In genomic region chr1:16236091-16236494, GRCh38 we compare ENCODE assay signal across 8 cellular contexts. TPM values are rescaled to one million over a fixed set of nuclear protein-coding genes. Genes with fewer than 3 reads are reported as not detected.
A peak's percentile ranks its signal among the peaks of the same experiment; 100 is the strongest.
DNase-seq lines count a peak whose midpoint lies in the region; ATAC-seq and TF ChIP-seq lines count a peak whose summit lies in the region.

No MANE protein-coding gene starts in this region.

- H3K4me1 ChIP-seq in HCT116 (ENCODE audit: control insufficient read depth in 1 of 2, insufficient read depth in 2 of 2, low read length in 2 of 2) (peaks cover 16 to 33% of the 10 kb centered on the region in 2 experiments), MM.1S (ENCODE audit: low read length) (peaks cover 7% of the 10 kb centered on the region), colonic mucosa (peaks cover 11% of the 10 kb centered on the region), mononuclear cell (ENCODE audit: insufficient read depth, low read length) (peaks cover 20% of the 10 kb centered on the region)

- intact Hi-C loops in HCT116 (cut with micrococcal nuclease) (loop anchor here (2.0 kb wide), 2 partner anchors 19 to 29 kb away; no protein-coding TSS in a partner anchor), colonic mucosa (cut with DNase I) (no loop called here)

- no peak for TF ChIP-seq RAD21 in HCT116 (IDR thresholded peaks at IDR 0.05; ENCODE audit: low read depth)

- H2AFZ ChIP-seq in HCT116 (ENCODE audit: low read depth, low read length, poor library complexity, severe bottlenecking) (no peak overlapping the region), MM.1S (ENCODE audit: low read length) (peak overlapping the region; percentile 88)

- POLR2A ChIA-PET in HCT116 (lab: Charles Lee): no interaction called here

- H4K20me1 ChIP-seq in HCT116 (ENCODE audit: insufficient read depth): no peaks in the 10 kb centered on the region
- H4K20me1 ChIP-seq in MM.1S (ENCODE audit: insufficient read depth, low read length): no peaks in the 10 kb centered on the region

- no peak for TF ChIP-seq POLR2A in HCT116 (IDR thresholded peaks at IDR 0.05; ENCODE audit: borderline replicate concordance, extremely low read depth, insufficient read depth, insufficient read length)

- DNase-seq in NCI-H1417 (lab: John Stamatoyannopoulos, UW) (peak in 2 of 3 experiments; percentile 81 to 89), NCI-H1417 treated with DMSO at 0.1 percent for 48 hours (lab: John Stamatoyannopoulos, UW) (no peak), HCT116 (ENCODE audit: low read depth, low spot score) (peak; percentile 54), MM.1S (peak; percentile 78), colonic mucosa (peak; percentile 66), substantia nigra (lab: John Stamatoyannopoulos, UW) (no peak)
- peak; percentile 16 for DNase-seq in T-helper 2 cell treated with Interferon-gamma antibody and Interleukin-4, amounts not matched to agents 5 μg/mL and 100 μg/mL, for 36 hours (ENCODE audit: low spot score)

- H3K79me2 ChIP-seq in HCT116 (ENCODE audit: insufficient read depth, low read length) (no peaks in the 10 kb centered on the region; the same call in 1 of the 2 replicates), MM.1S (ENCODE audit: low read length) (no peaks in the 10 kb centered on the region)

- H3K4me3 Mint-ChIP-seq in T-helper 2 cell treated with Interferon-gamma antibody and Interleukin-4, amounts not matched to agents 5 μg/mL and 100 μg/mL, for 36 hours: peak overlapping the region; percentile 85

- H3F3A ChIP-seq in MM.1S (ENCODE audit: insufficient read depth, low read length): no peaks in the 10 kb centered on the region

- TF ChIP-seq CTCF in HCT116 (IDR thresholded peaks at IDR 0.05 in 2 of 3, conservative IDR thresholded peaks at IDR 0.05 in 1 of 3; ENCODE audit: borderline replicate concordance in 1 of 3, insufficient read depth in 1 of 3, low read depth in 2 of 3, low read length in 2 of 3) (peak in 2 of 3 experiments; percentile 48 to 51; a peak in 4 of 6 replicates), MM.1S (IDR thresholded peaks at IDR 0.05; ENCODE audit: low read length) (peak; percentile 48), colonic mucosa (IDR thresholded peaks at IDR 0.05) (no peak)

- CTCF ChIA-PET in HCT116 (lab: Charles Lee): interaction anchor here (1.3 to 2.6 kb wide), 2 partner anchors 12 to 20 kb away, joined by 5 to 9 read pairs; no protein-coding TSS in a partner anchor

- H3K27me3 Mint-ChIP-seq in T-helper 2 cell treated with Interferon-gamma antibody and Interleukin-4, amounts not matched to agents 5 μg/mL and 100 μg/mL, for 36 hours (ENCODE audit: low read depth): no peaks in the 10 kb centered on the region

- no peaks in the 10 kb centered on the region for H3K36me3 ChIP-seq in HCT116 (ENCODE audit: control insufficient read depth in 1 of 2, insufficient read depth in 2 of 2, low read length in 2 of 2)
- H3K36me3 ChIP-seq in MM.1S (replicated peaks; ENCODE audit: insufficient read depth, low read length): no peaks in the 10 kb centered on the region
- H3K36me3 ChIP-seq in colonic mucosa: no peaks in the 10 kb centered on the region

- no TSS peak for BruUV-seq in HCT116 (replicated peaks; lab: Mats Ljungman, UMichigan)

- no peaks in the 10 kb centered on the region for H3K9me2 ChIP-seq in HCT116 (ENCODE audit: insufficient read depth)
- no peaks in the 10 kb centered on the region for H3K9me2 ChIP-seq in MM.1S (replicated peaks; ENCODE audit: insufficient read depth, low read length)

- peak overlapping the region; percentile 91 for H3K27ac Mint-ChIP-seq in T-helper 2 cell treated with Interferon-gamma antibody and Interleukin-4, amounts not matched to agents 5 μg/mL and 100 μg/mL, for 36 hours

- no peaks in the 10 kb centered on the region for H3K9me3 Mint-ChIP-seq in T-helper 2 cell treated with Interferon-gamma antibody and Interleukin-4, amounts not matched to agents 5 μg/mL and 100 μg/mL, for 36 hours

- peaks cover 19% of the 10 kb centered on the region for H3K4me1 Mint-ChIP-seq in T-helper 2 cell treated with Interferon-gamma antibody and Interleukin-4, amounts not matched to agents 5 μg/mL and 100 μg/mL, for 36 hours (ENCODE audit: low read depth)

- no peaks in the 10 kb centered on the region for H3K36me3 Mint-ChIP-seq in T-helper 2 cell treated with Interferon-gamma antibody and Interleukin-4, amounts not matched to agents 5 μg/mL and 100 μg/mL, for 36 hours (ENCODE audit: low read depth)

- H3K9me3 ChIP-seq in HCT116 (ENCODE audit: control insufficient read depth in 1 of 2, insufficient read depth in 1 of 2, low read depth in 1 of 2, low read length in 2 of 2): no peaks in the 10 kb centered on the region
- no peaks in the 10 kb centered on the region for H3K9me3 ChIP-seq in MM.1S (replicated peaks; ENCODE audit: insufficient read depth, low read length)
- H3K9me3 ChIP-seq in colonic mucosa: no peaks in the 10 kb centered on the region
- H3K9me3 ChIP-seq in mononuclear cell (ENCODE audit: low read depth, low read length): no peaks in the 10 kb centered on the region

- H3K27ac ChIP-seq in HCT116 (ENCODE audit: low read depth, low read length) (peak overlapping the region; percentile 70), MM.1S (ENCODE audit: low read length) (peak overlapping the region; percentile 33; the same call in 1 of the 2 replicates), colonic mucosa (peak overlapping the region; percentile 68), substantia nigra (ENCODE audit: low read depth, low read length, poor library complexity, severe bottlenecking) (peak overlapping the region; percentile 51)

- peak overlapping the region; percentile 84 for H3K9ac ChIP-seq in HCT116 (ENCODE audit: low read length)
- peak overlapping the region; percentile 61; the same call in 1 of the 2 replicates for H3K9ac ChIP-seq in MM.1S (ENCODE audit: low read length)
- peak overlapping the region; percentile 92 to 96 for H3K9ac ChIP-seq in colonic mucosa (ENCODE audit: low read depth in 2 of 2, low read length in 2 of 2)

- H3K27me3 ChIP-seq in HCT116 (ENCODE audit: insufficient read depth, low read length) (no peaks in the 10 kb centered on the region), MM.1S (replicated peaks; ENCODE audit: insufficient read depth, low read length) (no peaks in the 10 kb centered on the region), colonic mucosa (no peaks in the 10 kb centered on the region), mononuclear cell (ENCODE audit: insufficient read depth, low read length) (no peaks in the 10 kb centered on the region)

- H3K4me2 ChIP-seq in HCT116 (ENCODE audit: low read length) (peak overlapping the region; percentile 96), MM.1S (ENCODE audit: low read depth, low read length) (peak overlapping the region; percentile 66)

- H3K4me3 ChIP-seq in HCT116 (replicated peaks in 1 of 2; ENCODE audit: low read depth in 1 of 2, low read length in 2 of 2): peak overlapping the region; percentile 70 to 83
- peak overlapping the region; percentile 88 for H3K4me3 ChIP-seq in MM.1S (ENCODE audit: low read length)
- H3K4me3 ChIP-seq in colonic mucosa: peak overlapping the region; percentile 49
- peak overlapping the region; percentile 60 for H3K4me3 ChIP-seq in mononuclear cell (ENCODE audit: low read length)

- peak; percentile 79 for ATAC-seq in HCT116

- RAD21 ChIA-PET in HCT116 (lab: Charles Lee; ENCODE audit: low non-redundant PET in 1 of 2, low total read pairs in 2 of 2, uncharacterized antibody in 2 of 2, unreplicated experiment in 2 of 2): interaction anchor here in 1 of 2 experiments (1.0 kb wide), 1 partner anchor 157 kb away, joined by 3 read pairs; no protein-coding TSS in a partner anchor

TF ChIP-seq in HCT116, 20 proteins besides CTCF, POLR2A, EP300 and RAD21 (continues in another document):
- TF ChIP-seq SRF (IDR thresholded peaks at IDR 0.05; ENCODE audit: low read depth) (no peak), ELF1 (IDR thresholded peaks at IDR 0.05; ENCODE audit: borderline replicate concordance, low read depth) (no peak), REST (IDR thresholded peaks at IDR 0.05; ENCODE audit: low read depth) (no peak), YY1 (IDR thresholded peaks at IDR 0.05; ENCODE audit: extremely low read depth, insufficient replicate concordance, low read depth, low read length) (no peak)

RNA-seq across cellular contexts. Expression of gene CPLANE2, which starts 0.9 kb away (rescaled TPM):
- total RNA-seq in HCT116 (2021; ENCODE audit: unreplicated experiment) (8.1 TPM), colonic mucosa (10 to 100 TPM in 1 of 2 donors, 1 to 10 TPM in 1; 6.5 to 15.2 TPM), mononuclear cell (1.8 TPM)
- polyA plus RNA-seq in HCT116 (2012): 8.3 and 8.7 TPM in 2 replicates

RNA-seq across cellular contexts. Expression of gene ARHGEF19, which starts 23.6 kb away (rescaled TPM):
- 59.7 TPM for total RNA-seq in HCT116 (2021; ENCODE audit: unreplicated experiment)
- 47.5 and 50.2 TPM in 2 replicates for polyA plus RNA-seq in HCT116 (2012)
- 1 to 10 TPM; 5.8 to 9.0 TPM for total RNA-seq in colonic mucosa
- total RNA-seq in mononuclear cell: 1.9 TPM

Comparison
In these comparisons a context has a peak if more than half of its experiments do, and no peak if none do; other contexts are left out.
1. DNase-seq: peak in NCI-H1417 (2 of 3), HCT116 (single experiment), MM.1S (single experiment), T-helper 2 cell treated with Interferon-gamma antibody and Interleukin-4, amounts not matched to agents 5 μg/mL and 100 μg/mL, for 36 hours (single experiment) and colonic mucosa (single experiment); none in NCI-H1417 treated with DMSO at 0.1 percent for 48 hours (single experiment) and substantia nigra (0 of 49).
2. Peak in every context shown above with its lines, with median percentiles within 50 percentile points of each other: H3K27ac ChIP-seq, H3K4me3 ChIP-seq and H3K9ac ChIP-seq.